In genomic region chr6:167512926-167513325, GRCh38 we compare ENCODE assay signal across 18 cellular contexts.
"Had no signal": no experiment of that assay in that cellular context is flagged by ENCODE, and none has a peak within 500 bp of the region (broad histone marks: within the 10 kb centered on the region; RNA-seq: fewer than 3 reads in every experiment).

No MANE protein-coding gene starts in this region.

- H3K36me3 ChIP-seq: ascending aorta, prostate gland had no signal

- H3K27me3 ChIP-seq: ascending aorta, foreskin keratinocyte had no signal

- H3K9me3 ChIP-seq: ascending aorta, prostate gland had no signal

- FAIRE-seq: bronchial epithelial cell had no signal

- ATAC-seq: activated CD4-positive, alpha-beta T cell treated with anti-CD3 and anti-CD28 coated beads for 36 hours; activated CD8-positive, alpha-beta memory T cell treated with anti-CD3 and anti-CD28 coated beads, Interleukin-2, amount 10 ng/mL, durations not matched to agents 7 days and 5 days; activated naive CD8-positive, alpha-beta T cell treated with anti-CD3 and anti-CD28 coated beads, Interleukin-2, amount 50 U/mL, for 24 hours; effector memory CD8-positive, alpha-beta T cell; foreskin keratinocyte; natural killer cell treated with Interleukin-12 subunit alpha and Interleukin-12 subunit beta and Interleukin-15 and Interleukin-18, amount 100 ng/mL, for 72 hours; right cardiac atrium had no signal

- H3K4me3 ChIP-seq: ascending aorta, prostate gland, smooth muscle cell had no signal

- H3K27ac ChIP-seq: ascending aorta, foreskin keratinocyte, prostate gland had no signal

- H3K4me1 ChIP-seq: ascending aorta, foreskin keratinocyte, prostate gland had no signal

- H3K4me2 ChIP-seq: smooth muscle cell had no signal

- DNase-seq: activated CD4-positive, alpha-beta memory T cell treated with anti-CD3 and anti-CD28 coated beads for 36 hours; activated CD4-positive, alpha-beta T cell treated with anti-CD3 and anti-CD28 coated beads for 36 hours; activated CD8-positive, alpha-beta memory T cell treated with anti-CD3 and anti-CD28 coated beads, Interleukin-2, amount 10 ng/mL, durations not matched to agents 7 days and 5 days; activated naive CD4-positive, alpha-beta T cell treated with anti-CD3 and anti-CD28 coated beads for 36 hours; activated naive CD8-positive, alpha-beta T cell treated with anti-CD3 and anti-CD28 coated beads, Interleukin-2, amount 50 U/mL, for 24 hours; activated T-cell treated with anti-CD3 and anti-CD28 coated beads, Interleukin-2, amount 50 U/mL, for 1 hour; effector memory CD8-positive, alpha-beta T cell; foreskin keratinocyte; glutamatergic neuron; mesendoderm; right cardiac atrium; stimulated activated CD4-positive, alpha-beta T cell treated with anti-CD3 and anti-CD28 coated beads, Interleukin-4, amount 100 ng/mL, for 4 hours; stimulated activated CD8-positive, alpha-beta memory T cell treated with anti-CD3 and anti-CD28 coated beads, Interleukin-4, amount 100 ng/mL, for 48 hours had no signal
